Comparison of ENCODE assay signal across 28 cellular contexts in the genomic region with DNA sequence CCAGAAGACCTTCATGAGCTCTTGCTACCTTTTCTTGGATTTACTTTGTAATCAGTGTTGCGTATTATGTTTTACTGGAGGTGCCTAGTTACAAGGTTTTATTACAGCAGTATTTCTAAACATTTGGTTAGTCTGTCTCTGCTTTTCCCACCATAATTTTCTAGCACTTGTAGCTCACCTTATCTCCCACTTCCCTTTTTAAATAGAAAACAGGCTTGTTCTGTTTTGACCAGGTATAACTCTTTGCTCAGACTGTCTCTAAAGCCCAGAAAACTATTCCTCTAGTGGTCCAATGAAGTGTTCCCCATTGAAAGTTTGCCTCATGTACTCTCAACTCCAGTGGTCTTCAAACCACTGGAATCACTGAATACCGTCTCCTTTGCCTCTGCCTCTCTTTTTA. TPM values are rescaled to one million over a fixed set of nuclear protein-coding genes. Genes with fewer than 3 reads are reported as not detected.
A peak's percentile ranks its signal among the peaks of the same experiment; 100 is the strongest.
DNase-seq lines count a peak whose midpoint lies in the region; ATAC-seq and TF ChIP-seq lines count a peak whose summit lies in the region.
"Had no signal": no experiment of that assay in that cellular context is flagged by ENCODE, and none has a peak within 500 bp of the region (broad histone marks: within the 10 kb centered on the region; RNA-seq: fewer than 3 reads in every experiment).

No MANE protein-coding gene starts in this region.

- H3K27me3 ChIP-seq in BLaER1 (no peaks in the 10 kb centered on the region), GM23338 (ENCODE audit: insufficient read depth) (no peaks in the 10 kb centered on the region), psoas muscle (ENCODE audit: insufficient read depth in 3 of 3, low read length in 2 of 3) (no peaks in the 10 kb centered on the region)
- H3K27me3 ChIP-seq: brain microvascular endothelial cell, tibial artery had no signal

- H3K79me2 ChIP-seq in GM23338 (replicated peaks; ENCODE audit: insufficient read depth): peaks cover 87% of the 10 kb centered on the region

- H3K36me3 ChIP-seq in BLaER1: peaks cover 31% of the 10 kb centered on the region
- no peaks in the 10 kb centered on the region for H3K36me3 ChIP-seq in GM23338 (ENCODE audit: insufficient read depth)
- H3K36me3 ChIP-seq in psoas muscle (ENCODE audit: insufficient read depth in 1 of 2, low read depth in 1 of 2): no peaks in the 10 kb centered on the region
- H3K36me3 ChIP-seq: brain microvascular endothelial cell had no signal

- H3K4me3 Mint-ChIP-seq in GM23338: no peak overlapping the region
- peak overlapping the region; percentile 6 for H3K4me3 Mint-ChIP-seq in activated T-helper 17 cell treated with anti-CD3 and anti-CD28 coated beads, Interleukin-2, amount 50 U/mL, for 72 hours
- H3K4me3 Mint-ChIP-seq in naive B cell: peak overlapping the region in 6 of 8 donors; percentile 5 to 74 (median 31)
- H3K4me3 Mint-ChIP-seq: activated CD4-positive, alpha-beta memory T cell treated with anti-CD3 and anti-CD28 coated beads, Interleukin-2, amount 10 ng/mL, durations not matched to agents 7 days and 5 days; HFFc6; T-helper 17 cell had no signal

- H3K9me2 ChIP-seq in GM23338 (ENCODE audit: insufficient read depth): no peaks in the 10 kb centered on the region

- DNase-seq in GM23338 (ENCODE audit: low spot score): no peak
- no peak for DNase-seq in naive B cell
- DNase-seq in foreskin fibroblast: no peak
- no peak for DNase-seq in NCI-H2029 (lab: John Stamatoyannopoulos, UW)
- no peak for DNase-seq in psoas muscle
- DNase-seq: activated CD4-positive, alpha-beta memory T cell treated with anti-CD3 and anti-CD28 coated beads, Interleukin-2, amount 10 ng/mL, durations not matched to agents 7 days and 5 days; activated CD4-positive, CD25-positive, alpha-beta regulatory T cell treated with anti-CD3 and anti-CD28 coated beads, Interleukin-2, amount 50 U/mL, for 72 hours; activated CD8-positive, alpha-beta memory T cell treated with anti-CD3 and anti-CD28 coated beads, Interleukin-2, amount 50 U/mL, for 4 hours; activated naive CD4-positive, alpha-beta T cell treated with anti-CD3 and anti-CD28 coated beads, Interleukin-2, amount 50 U/mL, for 16 hours; amniotic stem cell; brain microvascular endothelial cell; Calu3; DMS79 treated with DMSO at 0.1 percent for 48 hours; HFFc6; hypothalamus; left colon; NCI-H1105 treated with DMSO at 0.1 percent for 48 hours; NCI-H187 treated with DMSO at 0.1 percent for 48 hours; NCI-H524 treated with DMSO at 0.1 percent for 48 hours; Right ventricle myocardium superior; stimulated activated CD8-positive, alpha-beta memory T cell treated with anti-CD3 and anti-CD28 coated beads, Interleukin-4, amount 100 ng/mL, for 48 hours; T-helper 17 cell; tibial artery had no signal

- H3K4me1 ChIP-seq in BLaER1 (peaks cover 81% of the 10 kb centered on the region), GM23338 (ENCODE audit: insufficient read depth) (peaks cover 29% of the 10 kb centered on the region), psoas muscle (no peaks in the 10 kb centered on the region)

- peak overlapping the region; percentile 54; the same call in 1 of the 2 replicates for H3K27ac ChIP-seq in BLaER1
- no peak overlapping the region for H3K27ac ChIP-seq in GM23338 (ENCODE audit: low read depth)
- no peak overlapping the region for H3K27ac ChIP-seq in psoas muscle
- H3K27ac ChIP-seq: brain microvascular endothelial cell, C4-2B, tibial artery had no signal

- intact Hi-C loops in psoas muscle (cut with DNase I): no loop called here

- no peaks in the 10 kb centered on the region for H3K9me3 ChIP-seq in BLaER1
- H3K9me3 ChIP-seq in psoas muscle: no peaks in the 10 kb centered on the region
- H3K9me3 ChIP-seq: tibial artery had no signal

- WGBS in psoas muscle, 3 donors: 48 to 50% (median 50%) methylated on average over 2 of the region's 2 CpGs

- H3K4me2 ChIP-seq in BLaER1 (no peak overlapping the region), GM23338 (no peak overlapping the region)

- H3K4me1 Mint-ChIP-seq in GM23338 (peaks cover 37% of the 10 kb centered on the region), naive B cell (peaks cover 48 to 66% (median 50%) of the 10 kb centered on the region in 3 donors)
- H3K4me1 Mint-ChIP-seq in activated T-helper 17 cell treated with anti-CD3 and anti-CD28 coated beads, Interleukin-2, amount 50 U/mL, for 72 hours: peaks cover 45% of the 10 kb centered on the region

- no peak overlapping the region for H2AFZ ChIP-seq in GM23338

- TF ChIP-seq CTCF in GM23338 (conservative IDR thresholded peaks at IDR 0.05; ENCODE audit: low read depth in 2 of 2): no peak
- no peak for TF ChIP-seq CTCF in foreskin fibroblast (IDR thresholded peaks at IDR 0.05; ENCODE audit: low read depth, low read length)
- no peak for TF ChIP-seq CTCF in psoas muscle (IDR thresholded peaks at IDR 0.05)

- H3K27me3 Mint-ChIP-seq in GM23338 (ENCODE audit: insufficient read depth, low read depth, poor library complexity) (no peaks in the 10 kb centered on the region), naive B cell (no peaks in the 10 kb centered on the region)
- no peaks in the 10 kb centered on the region for H3K27me3 Mint-ChIP-seq in activated T-helper 17 cell treated with anti-CD3 and anti-CD28 coated beads, Interleukin-2, amount 50 U/mL, for 72 hours
- H3K27me3 Mint-ChIP-seq: activated CD4-positive, alpha-beta memory T cell treated with anti-CD3 and anti-CD28 coated beads, Interleukin-2, amount 10 ng/mL, durations not matched to agents 7 days and 5 days; T-helper 17 cell had no signal

- H3F3A ChIP-seq in GM23338 (replicated peaks; ENCODE audit: low read depth): peaks cover 1% of the 10 kb centered on the region; the same call in 1 of the 2 replicates

- no peak overlapping the region for H3K9ac ChIP-seq in BLaER1

- H3K36me3 Mint-ChIP-seq in GM23338 (ENCODE audit: low read depth): peaks cover 12% of the 10 kb centered on the region; the same call in 2 of the 3 replicates
- H3K36me3 Mint-ChIP-seq in activated T-helper 17 cell treated with anti-CD3 and anti-CD28 coated beads, Interleukin-2, amount 50 U/mL, for 72 hours (ENCODE audit: low read depth): peaks cover 20% of the 10 kb centered on the region
- H3K36me3 Mint-ChIP-seq in naive B cell: peaks cover 5 to 9% of the 10 kb centered on the region in 2 donors

- peaks cover 2% of the 10 kb centered on the region; the same call in 1 of the 3 replicates for H3K9me3 Mint-ChIP-seq in GM23338
- H3K9me3 Mint-ChIP-seq in activated T-helper 17 cell treated with anti-CD3 and anti-CD28 coated beads, Interleukin-2, amount 50 U/mL, for 72 hours: no peaks in the 10 kb centered on the region
- peaks cover 0 to 3% (median 0%) of the 10 kb centered on the region in 7 donors for H3K9me3 Mint-ChIP-seq in naive B cell
- H3K9me3 Mint-ChIP-seq: activated CD4-positive, alpha-beta memory T cell treated with anti-CD3 and anti-CD28 coated beads, Interleukin-2, amount 10 ng/mL, durations not matched to agents 7 days and 5 days; HFFc6 had no signal

- ATAC-seq in GM23338 (no peak), naive B cell (ENCODE audit: low read depth in 2 of 2) (peak; percentile 32 to 40), HG02571 (IDR thresholded peaks at IDR 0.05; ENCODE audit: unreplicated experiment) (no peak), psoas muscle (no peak)
- ATAC-seq in activated T-helper 17 cell treated with anti-CD3 and anti-CD28 coated beads, Interleukin-2, amount 50 U/mL, for 72 hours (replicated peaks): no peak
- ATAC-seq: left colon, sciatic nerve, T-helper 17 cell had no signal

- H3K27ac Mint-ChIP-seq in GM23338 (peak overlapping the region; percentile 66; the same call in 1 of the 2 replicates), naive B cell (peak overlapping the region in 2 of 6 donors; percentile 53 to 65)
- H3K27ac Mint-ChIP-seq in activated T-helper 17 cell treated with anti-CD3 and anti-CD28 coated beads, Interleukin-2, amount 50 U/mL, for 72 hours: peak overlapping the region; percentile 76
- H3K27ac Mint-ChIP-seq: activated CD4-positive, alpha-beta memory T cell treated with anti-CD3 and anti-CD28 coated beads, Interleukin-2, amount 10 ng/mL, durations not matched to agents 7 days and 5 days had no signal

- peaks cover 16% of the 10 kb centered on the region for H4K20me1 ChIP-seq in BLaER1
- H4K20me1 ChIP-seq in GM23338 (replicated peaks; ENCODE audit: insufficient read depth): 0 out of 2 replicates have a peak, but pooled peaks cover under 1% of the 10 kb centered on the region

- H3K4me3 ChIP-seq in BLaER1: no peak overlapping the region
- no peak overlapping the region for H3K4me3 ChIP-seq in GM23338
- no peak overlapping the region for H3K4me3 ChIP-seq in foreskin fibroblast (ENCODE audit: low read depth in 1 of 2, low read length in 2 of 2)
- H3K4me3 ChIP-seq in psoas muscle: no peak overlapping the region
- H3K4me3 ChIP-seq: tibial artery had no signal

TF ChIP-seq in GM23338, 12 proteins besides CTCF, POLR2A, EP300 and RAD21 (continues in another document):
- TF ChIP-seq ZNF331 (CRISPR knock-in tag; IDR thresholded peaks at IDR 0.05; ENCODE audit: low read depth): no peak

RNA-seq across cellular contexts. Expression of a gene that starts 43.9 kb away (rescaled TPM):
- total RNA-seq in GM23338 (2014; rRNA removed; shearing (Covaris generic)): 53.8 and 67.2 TPM in 2 replicates
- polyA plus RNA-seq in GM23338 (2016; fragmentation: Nextera tagmentation; extraction: Ambion mirVana): 37.6 and 42.6 TPM in 2 replicates
- total RNA-seq in activated T-helper 17 cell treated with anti-CD3 and anti-CD28 coated beads, Interleukin-2, amount 50 U/mL, for 72 hours: 10 to 100 TPM; 64.2 to 80.5 TPM
- 10 to 100 TPM; 33.1 to 72.0 (median 55.4) TPM for polyA plus RNA-seq in naive B cell (ENCODE audit: low read depth in 6 of 6)
- 100 to 1,000 TPM; 118 to 149 (median 122) TPM for total RNA-seq in psoas muscle
- 100 to 1,000 TPM in 2 of 3 donors, 10 to 100 TPM in 1; 62.7 to 171 (median 115) TPM for polyA plus RNA-seq in psoas muscle

Comparison
In these comparisons a context has a peak if more than half of its experiments do, and no peak if none do; other contexts are left out.
1. ATAC-seq: peak in naive B cell (2 of 2); none in GM23338 (single experiment), activated T-helper 17 cell treated with anti-CD3 and anti-CD28 coated beads, Interleukin-2, amount 50 U/mL, for 72 hours (single experiment), HG02571 (single experiment) and psoas muscle (0 of 4).